In the genomic region with DNA sequence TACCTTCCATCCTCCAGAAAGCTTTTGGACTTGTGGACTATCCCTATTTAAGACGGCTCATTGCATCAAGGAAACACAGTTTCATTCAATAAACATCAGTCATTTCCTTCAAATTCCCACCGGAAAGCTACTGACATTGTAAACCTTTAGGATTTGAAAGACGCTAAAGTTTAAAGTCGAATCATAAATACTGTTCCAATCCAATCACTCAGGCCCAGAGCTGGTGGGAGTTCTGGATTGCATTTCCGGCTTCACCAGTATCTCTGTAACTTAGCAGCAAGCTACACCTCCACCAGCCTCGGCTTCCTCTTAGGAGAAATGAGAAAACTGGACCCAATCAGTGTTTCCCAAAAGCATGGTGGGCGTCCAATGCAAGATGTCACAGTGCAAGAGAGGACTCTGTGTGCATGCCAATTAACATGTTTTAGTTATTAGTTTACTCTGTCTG, we compare ENCODE assay signal across 8 cellular contexts. TPM values are rescaled to one million over a fixed set of nuclear protein-coding genes. Genes with fewer than 3 reads are reported as not detected.
DNase-seq lines count a peak whose midpoint lies in the region; ATAC-seq, FAIRE-seq and TF ChIP-seq lines count a peak whose summit lies in the region.

No MANE protein-coding gene starts in this region.

- peak overlapping the region; percentile 63 for H3K56ac ChIP-seq in mesendoderm (ENCODE audit: low read length)

- CTCF ChIA-PET in CD8-positive, alpha-beta memory T cell (lab: Charles Lee) = interaction anchor here (1.4 kb wide), 1 partner anchor 27 kb away, joined by 4 read pairs; no protein-coding TSS in a partner anchor

- TF ChIP-seq CTCF in cardiac fibroblast (IDR thresholded peaks at IDR 0.05; ENCODE audit: low read depth, low read length) = no peak

- peaks cover 42 to 74% (median 54%) of the 10 kb centered on the region in 3 donors for H3K4me1 Mint-ChIP-seq in CD8-positive, alpha-beta memory T cell

- H3K27me3 ChIP-seq in CD8-positive, alpha-beta memory T cell (ENCODE audit: insufficient read depth, low read length, poor library complexity, severe bottlenecking) = no peaks in the 10 kb centered on the region
- H3K27me3 ChIP-seq in MG63 (no peaks in the 10 kb centered on the region), mesendoderm (ENCODE audit: insufficient read depth, low read length, poor library complexity) (no peaks in the 10 kb centered on the region)

- peak overlapping the region; percentile 42 for H3K9ac ChIP-seq in mesendoderm (ENCODE audit: low read length)

- no peak overlapping the region for H2BK120ac ChIP-seq in mesendoderm (ENCODE audit: low read depth, low read length)

- H3K4me2 ChIP-seq in mesendoderm (ENCODE audit: low read length) = peak overlapping the region; percentile 39

- POLR2A ChIA-PET in CD8-positive, alpha-beta memory T cell (lab: Charles Lee) = interaction anchor here (0.5 to 1.3 kb wide), 2 partner anchors 14 to 42 kb away, joined by 3 to 5 read pairs; partner anchors contain the start of gene MRPL44

- H3K27ac Mint-ChIP-seq in CD8-positive, alpha-beta memory T cell = peak overlapping the region; percentile 52 to 97 (median 90)

- no peak overlapping the region for H3K4ac ChIP-seq in mesendoderm (ENCODE audit: low read depth, low read length)

- H3K18ac ChIP-seq in mesendoderm (ENCODE audit: low read length) = no peak overlapping the region

- no peaks in the 10 kb centered on the region for H3K27me3 Mint-ChIP-seq in CD8-positive, alpha-beta memory T cell

- H3K79me1 ChIP-seq in mesendoderm (ENCODE audit: low read length) = peaks cover 14% of the 10 kb centered on the region

- DNase-seq in CD8-positive, alpha-beta memory T cell = no peak
- DNase-seq in MG63 (peak; percentile 42), cardiac fibroblast (ENCODE audit: low read depth in 2 of 2) (peak; percentile 70 to 77), mesendoderm (no peak), urothelium cell line (ENCODE audit: low spot score) (peak; percentile 39), NCI-H2171 (lab: John Stamatoyannopoulos, UW) (no peak), putamen (ENCODE audit: low spot score) (no peak)

- no peaks in the 10 kb centered on the region for H3K9me3 Mint-ChIP-seq in CD8-positive, alpha-beta memory T cell

- no peak overlapping the region for H3K27ac ChIP-seq in CD8-positive, alpha-beta memory T cell (ENCODE audit: low read depth, low read length)
- no peak overlapping the region for H3K27ac ChIP-seq in mesendoderm (ENCODE audit: low read depth, low read length)

- H4K5ac ChIP-seq in mesendoderm (ENCODE audit: low read length) = no peak overlapping the region

- FAIRE-seq in urothelium cell line (lab: Jason Lieb, UNC) = no peak

- no peak overlapping the region for H2BK5ac ChIP-seq in mesendoderm (ENCODE audit: low read length)

- H4K8ac ChIP-seq in mesendoderm (ENCODE audit: low read depth, low read length) = no peak overlapping the region

- H3K4me3 ChIP-seq in CD8-positive, alpha-beta memory T cell (ENCODE audit: low read length) = no peak overlapping the region
- peak overlapping the region; percentile 84 for H3K4me3 ChIP-seq in MG63
- H3K4me3 ChIP-seq in cardiac fibroblast (replicated peaks in 1 of 2; ENCODE audit: low read depth in 2 of 2, low read length in 2 of 2) = peak overlapping the region; percentile 94 to 100
- H3K4me3 ChIP-seq in mesendoderm (ENCODE audit: low read length) = no peak overlapping the region

- H3K79me2 ChIP-seq in mesendoderm (ENCODE audit: control insufficient read depth, insufficient read depth, low read length) = peaks cover 36% of the 10 kb centered on the region

- peaks cover 0 to 17% (median 5%) of the 10 kb centered on the region in 3 donors for H3K36me3 Mint-ChIP-seq in CD8-positive, alpha-beta memory T cell

- peak overlapping the region; percentile 88 to 96 (median 90) for H3K4me3 Mint-ChIP-seq in CD8-positive, alpha-beta memory T cell

- H2BK15ac ChIP-seq in mesendoderm (replicated peaks; ENCODE audit: low read depth) = no peak overlapping the region

- WGBS in mesendoderm (ENCODE audit: extremely low coverage, insufficient coverage, low lambda C conversion rate) = no CpG with 5 or more reads among the region's 7 CpGs

- H3K23ac ChIP-seq in mesendoderm (ENCODE audit: low read length) = peak overlapping the region; percentile 59

- no peak overlapping the region for H2AK5ac ChIP-seq in mesendoderm (ENCODE audit: low read length)

- H3K36me3 ChIP-seq in CD8-positive, alpha-beta memory T cell (ENCODE audit: insufficient read depth, low read length) = no peaks in the 10 kb centered on the region
- H3K36me3 ChIP-seq in MG63 (no peaks in the 10 kb centered on the region), mesendoderm (ENCODE audit: control insufficient read depth, insufficient read depth, low read length) (no peaks in the 10 kb centered on the region)

- ATAC-seq in GM19397 (IDR thresholded peaks at IDR 0.05; ENCODE audit: unreplicated experiment) = no peak

- H3K4me1 ChIP-seq in CD8-positive, alpha-beta memory T cell (ENCODE audit: insufficient read depth, low read length) = peaks cover 40% of the 10 kb centered on the region
- peaks cover 8% of the 10 kb centered on the region for H3K4me1 ChIP-seq in mesendoderm (ENCODE audit: control insufficient read depth, low read depth, low read length)

- no peaks in the 10 kb centered on the region for H3K9me3 ChIP-seq in CD8-positive, alpha-beta memory T cell (ENCODE audit: low read length)
- H3K9me3 ChIP-seq in MG63 = no peaks in the 10 kb centered on the region; the same call in 1 of the 2 replicates

RNA-seq across cellular contexts. Expression of gene WDFY1, which starts 1.6 kb away (rescaled TPM):
- total RNA-seq in CD8-positive, alpha-beta memory T cell = 10 to 100 TPM; 16.0 to 18.1 TPM
- polyA plus RNA-seq in CD8-positive, alpha-beta memory T cell = 28.5 TPM
- total RNA-seq in MG63 (2014; rRNA removed; shearing (Covaris generic); ENCODE audit: low replicate concordance) = 23.4 and 23.6 TPM in 2 replicates
- polyA plus RNA-seq in mesendoderm (2013, experiment 1 of 2) = 41.8 TPM
- polyA plus RNA-seq in mesendoderm (2013, experiment 2 of 2) = 41.0 TPM

RNA-seq across cellular contexts. Expression of gene MRPL44, which starts 13.7 kb away (rescaled TPM):
- total RNA-seq in CD8-positive, alpha-beta memory T cell = 10 to 100 TPM; 42.6 TPM
- polyA plus RNA-seq in CD8-positive, alpha-beta memory T cell = 26.7 TPM
- 32.9 and 42.7 TPM in 2 replicates for total RNA-seq in MG63 (2014; rRNA removed; shearing (Covaris generic); ENCODE audit: low replicate concordance)
- 49.3 TPM for polyA plus RNA-seq in mesendoderm (2013, experiment 1 of 2)
- polyA plus RNA-seq in mesendoderm (2013, experiment 2 of 2) = 49.4 TPM

Comparison
In these comparisons a context has a peak if more than half of its experiments do, and no peak if none do; other contexts are left out.
1. DNase-seq: peak in MG63 (single experiment), cardiac fibroblast (2 of 2) and urothelium cell line (single experiment); none in CD8-positive, alpha-beta memory T cell (0 of 5), mesendoderm (single experiment), NCI-H2171 (single experiment) and putamen (single experiment).
2. H3K4me3 ChIP-seq: peak in MG63 (single experiment) and cardiac fibroblast (2 of 2); none in CD8-positive, alpha-beta memory T cell (single experiment) and mesendoderm (single experiment).